In genomic region chr6:73058736-73059135, GRCh38 we compare ENCODE assay signal across 26 cellular contexts.
"Had no signal": no experiment of that assay in that cellular context is flagged by ENCODE, and none has a peak within 500 bp of the region (broad histone marks: within the 10 kb centered on the region; RNA-seq: fewer than 3 reads in every experiment).

No MANE protein-coding gene starts in this region.

- H3K4me3 ChIP-seq: gastrocnemius medialis, pancreas, right lobe of liver, skin epidermis, thyroid gland, upper lobe of right lung had no signal

- H3K4me3 Mint-ChIP-seq: activated naive CD8-positive, alpha-beta T cell; brain; effector memory CD8-positive, alpha-beta T cell; natural killer cell treated with Interleukin-12 subunit alpha and Interleukin-12 subunit beta and Interleukin-15 and Interleukin-18, amount 100 ng/mL, for 72 hours; stimulated activated naive CD8-positive, alpha-beta T cell treated with anti-CD3 and anti-CD28 coated beads, Interleukin-15, Interleukin-2, amounts not matched to agents 100 ng/mL and 50 ng/mL, for 24 hours had no signal

- H3K27ac Mint-ChIP-seq: activated naive CD8-positive, alpha-beta T cell; brain; effector memory CD8-positive, alpha-beta T cell; natural killer cell treated with Interleukin-12 subunit alpha and Interleukin-12 subunit beta and Interleukin-15 and Interleukin-18, amount 100 ng/mL, for 72 hours; stimulated activated naive CD8-positive, alpha-beta T cell treated with anti-CD3 and anti-CD28 coated beads, Interleukin-15, Interleukin-2, amounts not matched to agents 100 ng/mL and 50 ng/mL, for 24 hours had no signal

- H3K36me3 ChIP-seq: gastrocnemius medialis, neutrophil, pancreas, right lobe of liver, thyroid gland, upper lobe of right lung had no signal

- H3K4me1 ChIP-seq: gastrocnemius medialis, pancreas, right lobe of liver, thyroid gland had no signal

- H3K27ac ChIP-seq: gastrocnemius medialis, neutrophil, pancreas, right lobe of liver, skin epidermis, thyroid gland, upper lobe of right lung had no signal

- H3K9me3 Mint-ChIP-seq: effector memory CD8-positive, alpha-beta T cell; stimulated activated naive CD8-positive, alpha-beta T cell treated with anti-CD3 and anti-CD28 coated beads, Interleukin-15, Interleukin-2, amounts not matched to agents 100 ng/mL and 50 ng/mL, for 24 hours had no signal

- H3K36me3 Mint-ChIP-seq: activated naive CD8-positive, alpha-beta T cell; brain; natural killer cell treated with Interleukin-12 subunit alpha and Interleukin-12 subunit beta and Interleukin-15 and Interleukin-18, amount 100 ng/mL, for 72 hours had no signal

- H3K27me3 ChIP-seq: gastrocnemius medialis, neutrophil, pancreas, right lobe of liver, thyroid gland, upper lobe of right lung had no signal

- ATAC-seq: effector memory CD8-positive, alpha-beta T cell; esophagus mucosa; gastrocnemius medialis; left ventricle myocardium superior; natural killer cell treated with Interleukin-12 subunit alpha and Interleukin-12 subunit beta and Interleukin-15 and Interleukin-18, amount 100 ng/mL, for 72 hours; pancreas; right lobe of liver; upper lobe of right lung had no signal

- DNase-seq: activated CD4-positive, alpha-beta T cell treated with anti-CD3 and anti-CD28 coated beads for 1 hour; activated CD4-positive, alpha-beta T cell treated with anti-CD3 and anti-CD28 coated beads, Interleukin-2, amount 50 U/mL, for 1 hour; activated naive CD4-positive, alpha-beta T cell; activated T-cell treated with anti-CD3 and anti-CD28 coated beads, Interleukin-2, amount 50 U/mL, for 1 hour; amniotic stem cell; caudate nucleus; effector memory CD8-positive, alpha-beta T cell; gastrocnemius medialis; hypothalamus; left ventricle myocardium superior; mammary epithelial cell; midbrain; pancreas; right lobe of liver; stimulated activated CD4-positive, alpha-beta T cell treated with anti-CD3 and anti-CD28 coated beads, Interleukin-1b, Interleukin-23, amount 100 ng/mL, for 48 hours; substantia nigra; T-helper 9 cell; thyroid gland; upper lobe of right lung had no signal

- H3K9me3 ChIP-seq: gastrocnemius medialis, neutrophil, pancreas, right lobe of liver, thyroid gland, upper lobe of right lung had no signal

- H3K27me3 Mint-ChIP-seq: activated naive CD8-positive, alpha-beta T cell; effector memory CD8-positive, alpha-beta T cell; natural killer cell treated with Interleukin-12 subunit alpha and Interleukin-12 subunit beta and Interleukin-15 and Interleukin-18, amount 100 ng/mL, for 72 hours; stimulated activated naive CD8-positive, alpha-beta T cell treated with anti-CD3 and anti-CD28 coated beads, Interleukin-15, Interleukin-2, amounts not matched to agents 100 ng/mL and 50 ng/mL, for 24 hours had no signal
